Comparison of ENCODE assay signal across 16 cellular contexts in the genomic region with DNA sequence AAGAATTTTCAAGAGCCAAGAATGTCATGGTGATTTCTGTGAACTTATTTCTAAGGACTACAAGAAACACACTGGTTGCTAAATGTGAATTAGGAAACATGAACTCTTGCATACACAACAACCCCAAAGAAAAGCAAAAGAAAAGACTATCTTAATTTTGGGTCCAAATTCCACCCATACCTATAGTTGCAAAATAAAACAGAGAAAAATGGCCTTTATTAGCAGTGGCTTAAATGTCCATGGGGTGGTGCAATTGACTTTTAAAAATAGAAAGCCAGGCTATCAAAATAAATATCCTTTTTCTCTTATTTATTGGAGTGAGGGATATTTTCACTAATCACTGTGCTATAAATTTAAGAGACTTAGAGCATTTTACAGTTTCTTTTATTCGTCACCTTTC.
DNase-seq lines count a peak whose midpoint lies in the region; ATAC-seq and TF ChIP-seq lines count a peak whose summit lies in the region.
"Had no signal": no experiment of that assay in that cellular context is flagged by ENCODE, and none has a peak within 500 bp of the region (broad histone marks: within the 10 kb centered on the region; RNA-seq: fewer than 3 reads in every experiment).

No MANE protein-coding gene starts in this region.

- H3K27ac Mint-ChIP-seq in activated CD8-positive, alpha-beta T cell treated with anti-CD3 and anti-CD28 coated beads for 36 hours, result no peak overlapping the region
- no peak overlapping the region for H3K27ac Mint-ChIP-seq in activated CD8-positive, alpha-beta T cell treated with anti-CD3 and anti-CD28 coated beads, Interleukin-2, amount 10 ng/mL, durations not matched to agents 7 days and 5 days
- H3K27ac Mint-ChIP-seq in endodermal cell, result no peak overlapping the region
- H3K27ac Mint-ChIP-seq: activated naive CD4-positive, alpha-beta T cell treated with anti-CD3 and anti-CD28 coated beads, Interleukin-2, amount 50 U/mL, for 72 hours; progenitor cell of endocrine pancreas had no signal

- H3K9me3 ChIP-seq in endodermal cell (ENCODE audit: control insufficient read depth, low read length), result no peaks in the 10 kb centered on the region
- H3K9me3 ChIP-seq: colonic mucosa, tibial nerve had no signal

- CTCF ChIA-PET in activated CD8-positive, alpha-beta T cell treated with anti-CD3 and anti-CD28 coated beads for 36 hours (lab: Charles Lee), result no interaction called here
- CTCF ChIA-PET in activated CD8-positive, alpha-beta T cell treated with anti-CD3 and anti-CD28 coated beads, Interleukin-2, amount 10 ng/mL, durations not matched to agents 7 days and 5 days (lab: Charles Lee), result no interaction called here

- H3K4me3 Mint-ChIP-seq in activated CD8-positive, alpha-beta T cell treated with anti-CD3 and anti-CD28 coated beads for 36 hours, result no peak overlapping the region
- no peak overlapping the region for H3K4me3 Mint-ChIP-seq in activated CD8-positive, alpha-beta T cell treated with anti-CD3 and anti-CD28 coated beads, Interleukin-2, amount 10 ng/mL, durations not matched to agents 7 days and 5 days
- no peak overlapping the region for H3K4me3 Mint-ChIP-seq in endodermal cell

- H3K9ac ChIP-seq in endodermal cell (ENCODE audit: extremely low read depth, low read length, poor library complexity, severe bottlenecking), result no peak overlapping the region

- H3K4me1 ChIP-seq in endodermal cell (ENCODE audit: control insufficient read depth, insufficient read depth, low read length), result no peaks in the 10 kb centered on the region
- H3K4me1 ChIP-seq: colonic mucosa, tibial nerve had no signal

- intact Hi-C loops in activated CD8-positive, alpha-beta T cell treated with anti-CD3 and anti-CD28 coated beads for 36 hours (cut with micrococcal nuclease), result no loop called here

- TF ChIP-seq CTCF in activated CD8-positive, alpha-beta T cell treated with anti-CD3 and anti-CD28 coated beads for 36 hours (IDR thresholded peaks at IDR 0.05), result peak; percentile 26
- TF ChIP-seq CTCF in endodermal cell (conservative IDR thresholded peaks at IDR 0.05) (peak; percentile 38), retinal pigment epithelial cell (conservative IDR thresholded peaks at IDR 0.05; ENCODE audit: low read depth, low read length) (peak; percentile 42)

- 71% methylated on average over 1 of the region's 1 CpG; no CpG with 5 or more reads in 1 of the 2 experiments for WGBS in endodermal cell (ENCODE audit: insufficient coverage in 1 of 2, insufficient read length in 1 of 2), 2 experiments

- H3K9me3 Mint-ChIP-seq in activated CD8-positive, alpha-beta T cell treated with anti-CD3 and anti-CD28 coated beads for 36 hours, result no peaks in the 10 kb centered on the region
- no peaks in the 10 kb centered on the region for H3K9me3 Mint-ChIP-seq in activated CD8-positive, alpha-beta T cell treated with anti-CD3 and anti-CD28 coated beads, Interleukin-2, amount 10 ng/mL, durations not matched to agents 7 days and 5 days (ENCODE audit: insufficient read depth)
- no peaks in the 10 kb centered on the region for H3K9me3 Mint-ChIP-seq in endodermal cell
- H3K9me3 Mint-ChIP-seq: activated naive CD4-positive, alpha-beta T cell treated with anti-CD3 and anti-CD28 coated beads, Interleukin-2, amount 50 U/mL, for 72 hours had no signal

- H3K4me1 Mint-ChIP-seq in activated CD8-positive, alpha-beta T cell treated with anti-CD3 and anti-CD28 coated beads for 36 hours (ENCODE audit: low read depth), result no peaks in the 10 kb centered on the region
- no peaks in the 10 kb centered on the region for H3K4me1 Mint-ChIP-seq in activated CD8-positive, alpha-beta T cell treated with anti-CD3 and anti-CD28 coated beads, Interleukin-2, amount 10 ng/mL, durations not matched to agents 7 days and 5 days (ENCODE audit: low read depth)
- H3K4me1 Mint-ChIP-seq in endodermal cell, result no peaks in the 10 kb centered on the region

- no peak for ATAC-seq in activated CD8-positive, alpha-beta T cell treated with anti-CD3 and anti-CD28 coated beads for 36 hours
- ATAC-seq in activated CD8-positive, alpha-beta T cell treated with anti-CD3 and anti-CD28 coated beads, Interleukin-2, amount 10 ng/mL, durations not matched to agents 7 days and 5 days, result no peak
- ATAC-seq in GM18858 (IDR thresholded peaks at IDR 0.05; ENCODE audit: unreplicated experiment), result no peak
- ATAC-seq: activated CD4-positive, CD25-positive, alpha-beta regulatory T cell treated with anti-CD3 and anti-CD28 coated beads, Interleukin-2, amount 50 U/mL, for 24 hours; activated naive CD4-positive, alpha-beta T cell treated with anti-CD3 and anti-CD28 coated beads, Interleukin-2, amount 50 U/mL, for 72 hours had no signal

- H3K27me3 Mint-ChIP-seq in activated CD8-positive, alpha-beta T cell treated with anti-CD3 and anti-CD28 coated beads for 36 hours, result no peaks in the 10 kb centered on the region
- peaks cover 6% of the 10 kb centered on the region for H3K27me3 Mint-ChIP-seq in activated CD8-positive, alpha-beta T cell treated with anti-CD3 and anti-CD28 coated beads, Interleukin-2, amount 10 ng/mL, durations not matched to agents 7 days and 5 days (ENCODE audit: low read depth)
- H3K27me3 Mint-ChIP-seq in endodermal cell (ENCODE audit: insufficient read depth), result no peaks in the 10 kb centered on the region
- H3K27me3 Mint-ChIP-seq: progenitor cell of endocrine pancreas had no signal

- no peak for DNase-seq in activated CD8-positive, alpha-beta T cell treated with anti-CD3 and anti-CD28 coated beads for 36 hours
- DNase-seq in activated CD8-positive, alpha-beta T cell treated with anti-CD3 and anti-CD28 coated beads, Interleukin-2, amount 10 ng/mL, durations not matched to agents 7 days and 5 days, result no peak
- DNase-seq in OCI-M1 (lab: John Stamatoyannopoulos, UW), result peak; percentile 7
- no peak for DNase-seq in endodermal cell
- no peak for DNase-seq in retinal pigment epithelial cell (ENCODE audit: low read depth)
- DNase-seq in stimulated activated naive CD4-positive, alpha-beta T cell treated with Interleukin-2 at 50 U/mL for 16 hours (lab: John Stamatoyannopoulos, UW), result no peak
- no peak for DNase-seq in NCI-H524 (lab: John Stamatoyannopoulos, UW)
- DNase-seq: colonic mucosa, Kasumi-1, kidney glomerular epithelial cell, NCI-H2227 treated with DMSO at 0.1 percent for 48 hours had no signal

- H3K36me3 Mint-ChIP-seq in activated CD8-positive, alpha-beta T cell treated with anti-CD3 and anti-CD28 coated beads for 36 hours (ENCODE audit: low read depth), result no peaks in the 10 kb centered on the region
- no peaks in the 10 kb centered on the region for H3K36me3 Mint-ChIP-seq in activated CD8-positive, alpha-beta T cell treated with anti-CD3 and anti-CD28 coated beads, Interleukin-2, amount 10 ng/mL, durations not matched to agents 7 days and 5 days (ENCODE audit: low read depth)
- no peaks in the 10 kb centered on the region for H3K36me3 Mint-ChIP-seq in endodermal cell (ENCODE audit: low read depth)
- H3K36me3 Mint-ChIP-seq: activated naive CD4-positive, alpha-beta T cell treated with anti-CD3 and anti-CD28 coated beads, Interleukin-2, amount 50 U/mL, for 72 hours had no signal

- H3K36me3 ChIP-seq in endodermal cell (ENCODE audit: control insufficient read depth, insufficient read depth, low read length), result no peaks in the 10 kb centered on the region
- H3K36me3 ChIP-seq: colonic mucosa, tibial nerve had no signal

- POLR2A ChIA-PET in activated CD8-positive, alpha-beta T cell treated with anti-CD3 and anti-CD28 coated beads for 36 hours (lab: Charles Lee), result no interaction called here
- POLR2A ChIA-PET in activated CD8-positive, alpha-beta T cell treated with anti-CD3 and anti-CD28 coated beads, Interleukin-2, amount 10 ng/mL, durations not matched to agents 7 days and 5 days (lab: Charles Lee), result no interaction called here

- H3K4me3 ChIP-seq in endodermal cell (ENCODE audit: low read length), result no peak overlapping the region
- no peak overlapping the region for H3K4me3 ChIP-seq in retinal pigment epithelial cell (ENCODE audit: low read length)
- H3K4me3 ChIP-seq: colonic mucosa, tibial nerve had no signal

- H3K27me3 ChIP-seq in endodermal cell (ENCODE audit: control insufficient read depth, insufficient read depth, low read length, poor library complexity, severe bottlenecking), result no peaks in the 10 kb centered on the region
- H3K27me3 ChIP-seq: colonic mucosa, tibial nerve had no signal

- H3K27ac ChIP-seq in endodermal cell (ENCODE audit: low read depth, low read length), result no peak overlapping the region
- H3K27ac ChIP-seq: colonic mucosa, tibial nerve had no signal
